Comparison of ENCODE assay signal across 8 cellular contexts in genomic region chr14:80954771-80955299, GRCh38. TPM values are rescaled to one million over a fixed set of nuclear protein-coding genes. Genes with fewer than 3 reads are reported as not detected.
DNase-seq lines count a peak whose midpoint lies in the region; ATAC-seq, FAIRE-seq and TF ChIP-seq lines count a peak whose summit lies in the region.

No MANE protein-coding gene starts in this region.

- peak overlapping the region; percentile 79 for H3K4me3 Mint-ChIP-seq in natural killer cell treated with Interleukin-12 subunit alpha and Interleukin-12 subunit beta and Interleukin-15 and Interleukin-18, amount 100 ng/mL, for 72 hours

- peak; percentile 86 for TF ChIP-seq RAD21 in Ishikawa (IDR thresholded peaks at IDR 0.05; ENCODE audit: low read depth)

- peaks cover 4% of the 10 kb centered on the region for H3K36me3 Mint-ChIP-seq in natural killer cell treated with Interleukin-12 subunit alpha and Interleukin-12 subunit beta and Interleukin-15 and Interleukin-18, amount 100 ng/mL, for 72 hours

- peak; percentile 4 for FAIRE-seq in RCC 7860 (lab: Jason Lieb, UNC)

- peak; percentile 71 for TF ChIP-seq CTCF in GM10266 (IDR thresholded peaks at IDR 0.05; ENCODE audit: control insufficient read depth, insufficient read depth, low read depth, missing control alignments)
- peak; percentile 82 for TF ChIP-seq CTCF in fibroblast of villous mesenchyme (IDR thresholded peaks at IDR 0.05; ENCODE audit: insufficient read depth, low read depth, low read length)

- H3K9me3 Mint-ChIP-seq in natural killer cell treated with Interleukin-12 subunit alpha and Interleukin-12 subunit beta and Interleukin-15 and Interleukin-18, amount 100 ng/mL, for 72 hours, result no peaks in the 10 kb centered on the region

- peak overlapping the region; percentile 69 for H3K4me3 ChIP-seq in fibroblast of villous mesenchyme (ENCODE audit: low read depth, low read length)

- H3K4me1 Mint-ChIP-seq in natural killer cell treated with Interleukin-12 subunit alpha and Interleukin-12 subunit beta and Interleukin-15 and Interleukin-18, amount 100 ng/mL, for 72 hours (ENCODE audit: low read depth in 2 of 2), result peaks cover 18 to 37% of the 10 kb centered on the region in 2 donors

- no peak for TF ChIP-seq EP300 in Ishikawa (IDR thresholded peaks at IDR 0.05; ENCODE audit: borderline replicate concordance)

- H3K27ac Mint-ChIP-seq in natural killer cell treated with Interleukin-12 subunit alpha and Interleukin-12 subunit beta and Interleukin-15 and Interleukin-18, amount 100 ng/mL, for 72 hours, result peak overlapping the region in 1 of 2 donors; percentile 27

- DNase-seq in GM10266 (ENCODE audit: extremely low spot score), result peak; percentile 59
- peak; percentile 26 for DNase-seq in RCC 7860 (ENCODE audit: low spot score)
- peak; percentile 56 for DNase-seq in activated T-helper 9 cell treated with anti-CD3 and anti-CD28 coated beads, Interleukin-2, amount 50 U/mL, for 16 hours (ENCODE audit: low read depth)
- peak; percentile 75 for DNase-seq in fibroblast of villous mesenchyme (ENCODE audit: low read depth)
- peak; percentile 84 for DNase-seq in natural killer cell treated with Interleukin-12 subunit alpha and Interleukin-12 subunit beta and Interleukin-15 and Interleukin-18, amount 100 ng/mL, for 72 hours (ENCODE audit: low spot score)
- DNase-seq in stimulated activated naive CD4-positive, alpha-beta T cell (lab: John Stamatoyannopoulos, UW), result peak; percentile 34 to 75 (median 52)

- H3K27me3 Mint-ChIP-seq in natural killer cell treated with Interleukin-12 subunit alpha and Interleukin-12 subunit beta and Interleukin-15 and Interleukin-18, amount 100 ng/mL, for 72 hours, result peaks cover 30 to 36% of the 10 kb centered on the region in 2 donors

- peak; percentile 64 to 72 for ATAC-seq in natural killer cell treated with Interleukin-12 subunit alpha and Interleukin-12 subunit beta and Interleukin-15 and Interleukin-18, amount 100 ng/mL, for 72 hours
- no peak for ATAC-seq in GM21576 (IDR thresholded peaks at IDR 0.05; ENCODE audit: unreplicated experiment)

TF ChIP-seq in Ishikawa, 13 proteins besides CTCF, POLR2A, EP300 and RAD21:
- TF ChIP-seq YY1 (IDR thresholded peaks at IDR 0.05; ENCODE audit: low read depth), result no peak
- TF ChIP-seq NFIC (IDR thresholded peaks at IDR 0.05), result no peak
- TF ChIP-seq MAX (IDR thresholded peaks at IDR 0.05), result peak; percentile 59; the same call in 1 of the 2 replicates

RNA-seq across cellular contexts. Expression of gene TSHR, which starts 0.6 kb away (rescaled TPM):
- total RNA-seq in fibroblast of villous mesenchyme, result not detected in 2 replicates
- total RNA-seq in natural killer cell treated with Interleukin-12 subunit alpha and Interleukin-12 subunit beta and Interleukin-15 and Interleukin-18, amount 100 ng/mL, for 72 hours, result not detected

RNA-seq across cellular contexts. Expression of gene CEP128, which starts 13.3 kb away (rescaled TPM):
- 8.2 and 10.0 TPM in 2 replicates for total RNA-seq in fibroblast of villous mesenchyme
- total RNA-seq in natural killer cell treated with Interleukin-12 subunit alpha and Interleukin-12 subunit beta and Interleukin-15 and Interleukin-18, amount 100 ng/mL, for 72 hours, result 10 to 100 TPM; 18.1 to 42.2 TPM

Comparison
In these comparisons a context has a peak if more than half of its experiments do, and no peak if none do; other contexts are left out.
1. DNase-seq: peak in every context shown above with its lines; median percentile 84 in natural killer cell treated with Interleukin-12 subunit alpha and Interleukin-12 subunit beta and Interleukin-15 and Interleukin-18, amount 100 ng/mL, for 72 hours; 75 in fibroblast of villous mesenchyme; 59 in GM10266; 56 in activated T-helper 9 cell treated with anti-CD3 and anti-CD28 coated beads, Interleukin-2, amount 50 U/mL, for 16 hours; 52 in stimulated activated naive CD4-positive, alpha-beta T cell; 26 in RCC 7860.